In the genomic region with DNA sequence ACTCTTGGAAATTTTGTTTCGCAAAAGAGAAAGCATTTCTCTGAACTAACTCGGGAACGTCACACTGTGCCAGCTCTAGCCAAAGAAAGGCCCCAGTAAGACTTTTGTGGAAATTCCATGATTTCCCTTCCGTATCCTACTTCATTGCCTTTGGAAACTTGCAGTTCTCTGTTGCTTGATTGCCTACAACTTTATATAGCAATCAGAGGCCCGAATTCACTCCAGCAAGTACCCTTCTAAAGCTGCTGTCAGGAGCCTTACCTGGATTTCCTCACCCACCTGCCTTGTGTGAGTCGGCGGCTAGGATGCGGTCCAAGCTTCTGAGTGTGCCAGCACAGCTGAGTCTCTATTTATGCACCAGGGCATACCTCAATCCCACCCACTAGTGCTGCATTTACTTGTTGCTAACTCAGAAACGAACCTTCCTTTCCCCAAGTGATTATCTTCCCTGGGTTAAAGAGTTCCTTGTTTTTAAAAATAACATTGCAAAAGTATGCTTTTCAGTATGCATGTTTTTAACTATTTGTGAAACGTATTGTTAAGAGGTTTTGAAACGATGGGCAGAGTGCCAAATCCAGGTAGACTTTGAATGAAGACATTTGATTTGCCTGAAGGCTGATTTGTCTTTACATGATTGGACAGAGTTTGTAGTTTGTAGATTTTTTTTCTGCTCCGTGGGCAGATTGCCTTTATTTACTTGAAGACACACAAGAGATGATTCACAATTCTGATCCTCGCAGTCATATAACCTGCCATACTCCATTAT, we compare ENCODE assay signal across 1 cellular context.
TF ChIP-seq lines count a peak whose summit lies in the region.

A gene (minus strand): TSS at position 326 of the 766 bp plus-strand sequence. CDS start 3,203 bp downstream, outside the sequence.

TF ChIP-seq in A549, 52 proteins besides CTCF, POLR2A, EP300 and RAD21 (continued from another document):
- TF ChIP-seq, protein P1, sequence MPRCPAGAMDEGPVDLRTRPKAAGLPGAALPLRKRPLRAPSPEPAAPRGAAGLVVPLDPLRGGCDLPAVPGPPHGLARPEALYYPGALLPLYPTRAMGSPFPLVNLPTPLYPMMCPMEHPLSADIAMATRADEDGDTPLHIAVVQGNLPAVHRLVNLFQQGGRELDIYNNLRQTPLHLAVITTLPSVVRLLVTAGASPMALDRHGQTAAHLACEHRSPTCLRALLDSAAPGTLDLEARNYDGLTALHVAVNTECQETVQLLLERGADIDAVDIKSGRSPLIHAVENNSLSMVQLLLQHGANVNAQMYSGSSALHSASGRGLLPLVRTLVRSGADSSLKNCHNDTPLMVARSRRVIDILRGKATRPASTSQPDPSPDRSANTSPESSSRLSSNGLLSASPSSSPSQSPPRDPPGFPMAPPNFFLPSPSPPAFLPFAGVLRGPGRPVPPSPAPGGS (IDR thresholded peaks at IDR 0.05): no peak
- peak in 1 of 2 experiments; percentile 63; a peak in 1 of 5 replicates for TF ChIP-seq JUN (IDR thresholded peaks at IDR 0.05)
- TF ChIP-seq HOXA7 (CRISPR knock-in tag; IDR thresholded peaks at IDR 0.05): no peak
- no peak for TF ChIP-seq CBX8 (IDR thresholded peaks at IDR 0.05)
- 0 out of 2 replicates have a peak, but pooled peaks have one; percentile 48 for TF ChIP-seq RFX5 (IDR thresholded peaks at IDR 0.05)
- TF ChIP-seq MYC (IDR thresholded peaks at IDR 0.05; ENCODE audit: borderline replicate concordance, low read length): no peak
- TF ChIP-seq RARB (CRISPR knock-in tag; IDR thresholded peaks at IDR 0.05): no peak
- TF ChIP-seq EHF (CRISPR knock-in tag; IDR thresholded peaks at IDR 0.05): no peak
- TF ChIP-seq NPAS2 (CRISPR knock-in tag; IDR thresholded peaks at IDR 0.05; ENCODE audit: borderline replicate concordance): no peak
- peak; percentile 33 for TF ChIP-seq MAFK (IDR thresholded peaks at IDR 0.05; ENCODE audit: partially characterized antibody)
- TF ChIP-seq CEBPB (IDR thresholded peaks at IDR 0.05): 0 out of 4 replicates have a peak, but pooled peaks of 1 of the 2 experiments have one; percentile 3
- TF ChIP-seq ZSCAN20 (CRISPR knock-in tag; IDR thresholded peaks at IDR 0.05): no peak
- TF ChIP-seq, protein P2, sequence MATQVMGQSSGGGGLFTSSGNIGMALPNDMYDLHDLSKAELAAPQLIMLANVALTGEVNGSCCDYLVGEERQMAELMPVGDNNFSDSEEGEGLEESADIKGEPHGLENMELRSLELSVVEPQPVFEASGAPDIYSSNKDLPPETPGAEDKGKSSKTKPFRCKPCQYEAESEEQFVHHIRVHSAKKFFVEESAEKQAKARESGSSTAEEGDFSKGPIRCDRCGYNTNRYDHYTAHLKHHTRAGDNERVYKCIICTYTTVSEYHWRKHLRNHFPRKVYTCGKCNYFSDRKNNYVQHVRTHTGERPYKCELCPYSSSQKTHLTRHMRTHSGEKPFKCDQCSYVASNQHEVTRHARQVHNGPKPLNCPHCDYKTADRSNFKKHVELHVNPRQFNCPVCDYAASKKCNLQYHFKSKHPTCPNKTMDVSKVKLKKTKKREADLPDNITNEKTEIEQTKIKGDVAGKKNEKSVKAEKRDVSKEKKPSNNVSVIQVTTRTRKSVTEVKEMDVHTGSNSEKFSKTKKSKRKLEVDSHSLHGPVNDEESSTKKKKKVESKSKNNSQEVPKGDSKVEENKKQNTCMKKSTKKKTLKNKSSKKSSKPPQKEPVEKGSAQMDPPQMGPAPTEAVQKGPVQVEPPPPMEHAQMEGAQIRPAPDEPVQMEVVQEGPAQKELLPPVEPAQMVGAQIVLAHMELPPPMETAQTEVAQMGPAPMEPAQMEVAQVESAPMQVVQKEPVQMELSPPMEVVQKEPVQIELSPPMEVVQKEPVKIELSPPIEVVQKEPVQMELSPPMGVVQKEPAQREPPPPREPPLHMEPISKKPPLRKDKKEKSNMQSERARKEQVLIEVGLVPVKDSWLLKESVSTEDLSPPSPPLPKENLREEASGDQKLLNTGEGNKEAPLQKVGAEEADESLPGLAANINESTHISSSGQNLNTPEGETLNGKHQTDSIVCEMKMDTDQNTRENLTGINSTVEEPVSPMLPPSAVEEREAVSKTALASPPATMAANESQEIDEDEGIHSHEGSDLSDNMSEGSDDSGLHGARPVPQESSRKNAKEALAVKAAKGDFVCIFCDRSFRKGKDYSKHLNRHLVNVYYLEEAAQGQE (IDR thresholded peaks at IDR 0.05): no peak; the same call in 1 of the 2 replicates
- no peak for TF ChIP-seq JUNB (IDR thresholded peaks at IDR 0.05)
- TF ChIP-seq ZNF302 (CRISPR knock-in tag; IDR thresholded peaks at IDR 0.05): no peak
- no peak for TF ChIP-seq ESRRA (IDR thresholded peaks at IDR 0.05; ENCODE audit: borderline replicate concordance, low read length)
- peak; percentile 20; the same call in 1 of the 2 replicates for TF ChIP-seq PHF8 (IDR thresholded peaks at IDR 0.05; ENCODE audit: borderline replicate concordance, low read depth)
- no peak for TF ChIP-seq KDM5A (IDR thresholded peaks at IDR 0.05)
- TF ChIP-seq, protein P3, sequence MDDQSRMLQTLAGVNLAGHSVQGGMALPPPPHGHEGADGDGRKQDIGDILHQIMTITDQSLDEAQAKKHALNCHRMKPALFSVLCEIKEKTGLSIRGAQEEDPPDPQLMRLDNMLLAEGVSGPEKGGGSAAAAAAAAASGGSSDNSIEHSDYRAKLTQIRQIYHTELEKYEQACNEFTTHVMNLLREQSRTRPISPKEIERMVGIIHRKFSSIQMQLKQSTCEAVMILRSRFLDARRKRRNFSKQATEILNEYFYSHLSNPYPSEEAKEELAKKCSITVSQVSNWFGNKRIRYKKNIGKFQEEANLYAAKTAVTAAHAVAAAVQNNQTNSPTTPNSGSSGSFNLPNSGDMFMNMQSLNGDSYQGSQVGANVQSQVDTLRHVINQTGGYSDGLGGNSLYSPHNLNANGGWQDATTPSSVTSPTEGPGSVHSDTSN (IDR thresholded peaks at IDR 0.05): 0 out of 2 replicates have a peak, but pooled peaks have one; percentile 36
